Comparison of ENCODE assay signal across 8 cellular contexts in genomic region chr4:7101692-7102515, GRCh38. TPM values are rescaled to one million over a fixed set of nuclear protein-coding genes. Genes with fewer than 3 reads are reported as not detected.
DNase-seq lines count a peak whose midpoint lies in the region; ATAC-seq and TF ChIP-seq lines count a peak whose summit lies in the region.

No MANE protein-coding gene starts in this region.

- no peaks in the 10 kb centered on the region for H3K9me3 Mint-ChIP-seq in activated CD4-positive, alpha-beta T cell treated with anti-CD3 and anti-CD28 coated beads, Interleukin-2, amount 10 ng/mL, durations not matched to agents 7 days and 5 days

- CTCF ChIA-PET in AG04449 (lab: Yijun Ruan, JAX), result interaction anchor here (0.5 to 4.5 kb wide), 33 partner anchors 8 to 396 kb away, joined by 3 to 70 read pairs (median 4); partner anchors contain the start of genes GRPEL1 and TADA2B
- CTCF ChIA-PET in activated CD4-positive, alpha-beta T cell treated with anti-CD3 and anti-CD28 coated beads, Interleukin-2, amount 10 ng/mL, durations not matched to agents 7 days and 5 days (lab: Charles Lee), result interaction anchor here (0.6 to 1.5 kb wide), 11 partner anchors 10 to 1182 kb away, joined by 3 to 7 read pairs (median 3); no protein-coding TSS in a partner anchor

- H3K36me3 Mint-ChIP-seq in activated CD4-positive, alpha-beta T cell treated with anti-CD3 and anti-CD28 coated beads, Interleukin-2, amount 10 ng/mL, durations not matched to agents 7 days and 5 days (ENCODE audit: low read depth), result no peaks in the 10 kb centered on the region

- peak overlapping the region; percentile 87 for H3K4me3 Mint-ChIP-seq in activated CD4-positive, alpha-beta T cell treated with anti-CD3 and anti-CD28 coated beads, Interleukin-2, amount 10 ng/mL, durations not matched to agents 7 days and 5 days

- H3K4me1 Mint-ChIP-seq in activated CD4-positive, alpha-beta T cell treated with anti-CD3 and anti-CD28 coated beads, Interleukin-2, amount 10 ng/mL, durations not matched to agents 7 days and 5 days, result peaks cover 16% of the 10 kb centered on the region

- DNase-seq in AG04449 (ENCODE audit: low read depth, low spot score) (no peak), NCI-H510A (lab: John Stamatoyannopoulos, UW) (peak; percentile 14), lung microvascular endothelial cell (ENCODE audit: low read depth in 2 of 2) (peak; percentile 55 to 61)
- DNase-seq in activated CD4-positive, alpha-beta T cell treated with anti-CD3 and anti-CD28 coated beads, Interleukin-2, amount 10 ng/mL, durations not matched to agents 7 days and 5 days, result peak; percentile 55
- DNase-seq in effector CD8-positive, alpha-beta T cell (lab: John Stamatoyannopoulos, UW), result peak; percentile 8
- peak; percentile 17 for DNase-seq in stimulated activated CD8-positive, alpha-beta memory T cell treated with anti-CD3 and anti-CD28 coated beads, Interleukin-12 subunit alpha, Interleukin-12 subunit beta, amount 100 ng/mL, for 1 hour (ENCODE audit: low read depth)

- peak overlapping the region; percentile 43 for H3K4me3 ChIP-seq in AG04449 (ENCODE audit: low read depth, low read length)

- ATAC-seq in GM18520 (IDR thresholded peaks at IDR 0.05; ENCODE audit: unreplicated experiment) (peak; percentile 63), HG03108 (IDR thresholded peaks at IDR 0.05; ENCODE audit: unreplicated experiment) (peak; percentile 73)

- POLR2A ChIA-PET in AG04449 (lab: Yijun Ruan, JAX), result interaction anchor here (0.6 kb wide), 1 partner anchor 257 kb away, joined by 3 read pairs; no protein-coding TSS in a partner anchor
- POLR2A ChIA-PET in activated CD4-positive, alpha-beta T cell treated with anti-CD3 and anti-CD28 coated beads, Interleukin-2, amount 10 ng/mL, durations not matched to agents 7 days and 5 days (lab: Charles Lee), result interaction anchor here (0.6 kb wide), 1 partner anchor 10 kb away, joined by 3 read pairs; no protein-coding TSS in a partner anchor

- H3K27me3 Mint-ChIP-seq in activated CD4-positive, alpha-beta T cell treated with anti-CD3 and anti-CD28 coated beads, Interleukin-2, amount 10 ng/mL, durations not matched to agents 7 days and 5 days, result peaks cover 20% of the 10 kb centered on the region

- TF ChIP-seq CTCF in AG04449 (IDR thresholded peaks at IDR 0.05; ENCODE audit: insufficient read depth, low read length, missing control alignments), result peak; percentile 84

- no peak overlapping the region for H3K27ac Mint-ChIP-seq in activated CD4-positive, alpha-beta T cell treated with anti-CD3 and anti-CD28 coated beads, Interleukin-2, amount 10 ng/mL, durations not matched to agents 7 days and 5 days

RNA-seq across cellular contexts. Expression of gene GRPEL1, which starts 34.0 kb away (rescaled TPM):
- total RNA-seq in activated CD4-positive, alpha-beta T cell treated with anti-CD3 and anti-CD28 coated beads, Interleukin-2, amount 10 ng/mL, durations not matched to agents 7 days and 5 days, result 10 to 100 TPM; 34.8 to 35.4 TPM
- 15.3 and 21.6 TPM in 2 replicates for total RNA-seq in lung microvascular endothelial cell

RNA-seq across cellular contexts. Expression of gene TADA2B, which starts 58.7 kb away (rescaled TPM):
- total RNA-seq in activated CD4-positive, alpha-beta T cell treated with anti-CD3 and anti-CD28 coated beads, Interleukin-2, amount 10 ng/mL, durations not matched to agents 7 days and 5 days, result 10 to 100 TPM; 25.5 to 26.1 TPM
- 6.1 and 9.5 TPM in 2 replicates for total RNA-seq in lung microvascular endothelial cell
